Comparison of ENCODE assay signal across 28 cellular contexts in genomic region chr9:75939712-75940111, GRCh38.
"Had no signal": no experiment of that assay in that cellular context is flagged by ENCODE, and none has a peak within 500 bp of the region (broad histone marks: within the 10 kb centered on the region; RNA-seq: fewer than 3 reads in every experiment).

No MANE protein-coding gene starts in this region.

- H3K27ac ChIP-seq: adrenal gland, body of pancreas, esophagus muscularis mucosa, gastroesophageal sphincter, heart right ventricle, hepatocyte had no signal

- H3K27me3 ChIP-seq: adrenal gland, body of pancreas, colonic mucosa, esophagus muscularis mucosa, gastroesophageal sphincter, heart right ventricle, hepatocyte had no signal

- DNase-seq: activated CD4-positive, alpha-beta memory T cell treated with anti-CD3 and anti-CD28 coated beads for 36 hours; activated CD4-positive, alpha-beta T cell treated with anti-CD3 and anti-CD28 coated beads for 36 hours; activated CD4-positive, alpha-beta T cell treated with anti-CD3 and anti-CD28 coated beads, Interleukin-2, amount 10 ng/mL, durations not matched to agents 24 days and 14 days; activated CD4-positive, CD25-positive, alpha-beta regulatory T cell; activated CD4-positive, CD25-positive, alpha-beta regulatory T cell treated with anti-CD3 and anti-CD28 coated beads, Interleukin-2, amount 50 U/mL, for 72 hours; activated CD8-positive, alpha-beta memory T cell treated with anti-CD3 and anti-CD28 coated beads, Interleukin-2, amount 10 ng/mL, durations not matched to agents 7 days and 5 days; activated CD8-positive, alpha-beta memory T cell treated with anti-CD3 and anti-CD28 coated beads, Interleukin-2, amount 50 U/mL, for 4 hours; activated CD8-positive, alpha-beta T cell treated with anti-CD3 and anti-CD28 coated beads, Interleukin-2, amount 10 ng/mL, durations not matched to agents 7 days and 5 days; activated effector memory CD4-positive, alpha-beta T cell treated with anti-CD3 and anti-CD28 coated beads, Interleukin-2, amount 50 U/mL, for 16 hours; activated naive CD4-positive, alpha-beta T cell treated with anti-CD3 and anti-CD28 coated beads for 36 hours; activated naive CD8-positive, alpha-beta T cell treated with anti-CD3 and anti-CD28 coated beads for 36 hours; activated naive CD8-positive, alpha-beta T cell treated with anti-CD3 and anti-CD28 coated beads, Interleukin-2, amount 50 U/mL, for 24 hours; activated T-cell treated with anti-CD3 and anti-CD28 coated beads, Interleukin-2, amount 50 U/mL, for 1 hour; activated T-cell treated with anti-CD3 and anti-CD28 coated beads, Interleukin-2, amount 50 U/mL, for 48 hours; adrenal gland; amygdala; aorta; body of pancreas; caudate nucleus; cerebellar nuclear complex; colonic mucosa; effector CD8-positive, alpha-beta T cell; foreskin melanocyte; heart right ventricle; T1000 had no signal

- H3K4me1 ChIP-seq: adrenal gland, body of pancreas had no signal

- ATAC-seq: activated CD4-positive, alpha-beta T cell treated with anti-CD3 and anti-CD28 coated beads for 36 hours; activated CD8-positive, alpha-beta memory T cell treated with anti-CD3 and anti-CD28 coated beads, Interleukin-2, amount 10 ng/mL, durations not matched to agents 7 days and 5 days; activated CD8-positive, alpha-beta T cell treated with anti-CD3 and anti-CD28 coated beads, Interleukin-2, amount 10 ng/mL, durations not matched to agents 7 days and 5 days; activated naive CD8-positive, alpha-beta T cell treated with anti-CD3 and anti-CD28 coated beads, Interleukin-2, amount 50 U/mL, for 24 hours; body of pancreas; gastroesophageal sphincter; heart right ventricle had no signal
